ENCODE assay signal across 7 cellular contexts in genomic region chr3:4986175-4986610, GRCh38. TPM values are rescaled to one million over a fixed set of nuclear protein-coding genes. Genes with fewer than 3 reads are reported as not detected.
DNase-seq lines count a peak whose midpoint lies in the region; ATAC-seq and TF ChIP-seq lines count a peak whose summit lies in the region.

No MANE protein-coding gene starts in this region.

- no peak for ATAC-seq in GM18502 (IDR thresholded peaks at IDR 0.05; ENCODE audit: poor library complexity, unreplicated experiment)

- H2AFZ ChIP-seq in KMS-11 (ENCODE audit: low read depth) = peak overlapping the region; percentile 73

- H3K9ac ChIP-seq in KMS-11 (no peak overlapping the region), stomach smooth muscle (ENCODE audit: low read length in 2 of 2) (peak overlapping the region; percentile 70 to 86)

- no peaks in the 10 kb centered on the region for H4K20me1 ChIP-seq in KMS-11 (ENCODE audit: insufficient read depth)

- TF ChIP-seq CTCF in KMS-11 (conservative IDR thresholded peaks at IDR 0.05; ENCODE audit: low read depth, low read length) = no peak

- peak overlapping the region; percentile 57 for H3K4me2 ChIP-seq in KMS-11

- no peaks in the 10 kb centered on the region for H3K9me3 ChIP-seq in stomach smooth muscle (ENCODE audit: control insufficient read depth in 2 of 2, low read length in 2 of 2)

- peaks cover 52% of the 10 kb centered on the region for H3K4me1 Mint-ChIP-seq in activated naive CD8-positive, alpha-beta T cell (ENCODE audit: low read depth)
- peaks cover 64 to 88% of the 10 kb centered on the region in 2 donors for H3K4me1 Mint-ChIP-seq in immature natural killer cell

- no peaks in the 10 kb centered on the region for H3K79me2 ChIP-seq in KMS-11 (ENCODE audit: insufficient read depth, low read depth)

- H3K36me3 ChIP-seq in KMS-11 (ENCODE audit: insufficient read depth) (no peaks in the 10 kb centered on the region), stomach smooth muscle (ENCODE audit: control insufficient read depth in 2 of 2, insufficient read depth in 2 of 2, low read length in 2 of 2) (peaks cover 17 to 27% of the 10 kb centered on the region in 2 donors)

- DNase-seq in immature natural killer cell = no peak
- no peak for DNase-seq in AG08395 (ENCODE audit: low spot score)
- no peak for DNase-seq in Ammon's horn (ENCODE audit: low spot score)

- no peaks in the 10 kb centered on the region for H3K27me3 Mint-ChIP-seq in activated naive CD8-positive, alpha-beta T cell
- H3K27me3 Mint-ChIP-seq in immature natural killer cell (ENCODE audit: low read depth in 3 of 3) = peaks cover 39 to 50% (median 43%) of the 10 kb centered on the region in 3 donors

- no peaks in the 10 kb centered on the region for H3K9me3 Mint-ChIP-seq in activated naive CD8-positive, alpha-beta T cell (ENCODE audit: low read depth)
- H3K9me3 Mint-ChIP-seq in immature natural killer cell = no peaks in the 10 kb centered on the region

- H3K27me3 ChIP-seq in KMS-11 (ENCODE audit: insufficient read depth, low read depth) = no peaks in the 10 kb centered on the region
- no peaks in the 10 kb centered on the region for H3K27me3 ChIP-seq in stomach smooth muscle (ENCODE audit: control insufficient read depth in 1 of 2, insufficient read depth in 2 of 2, low read length in 2 of 2)

- peak overlapping the region; percentile 78 for H3K4me3 Mint-ChIP-seq in activated naive CD8-positive, alpha-beta T cell
- H3K4me3 Mint-ChIP-seq in immature natural killer cell = peak overlapping the region; percentile 87 to 93 (median 90)

- H3K4me1 ChIP-seq in KMS-11 (ENCODE audit: low read depth, poor library complexity, severe bottlenecking) (peaks cover 20% of the 10 kb centered on the region), stomach smooth muscle (ENCODE audit: control insufficient read depth, insufficient read depth, low read length) (peaks cover 50% of the 10 kb centered on the region)

- no peak overlapping the region for H3K4me3 ChIP-seq in KMS-11 (IDR thresholded peaks at IDR 0.05; ENCODE audit: insufficient read depth, low read depth, low read length)
- H3K4me3 ChIP-seq in stomach smooth muscle (ENCODE audit: low read length in 2 of 2) = peak overlapping the region in 1 of 2 donors; percentile 72

- H3K27ac ChIP-seq in KMS-11 = no peak overlapping the region
- peak overlapping the region; percentile 96 for H3K27ac ChIP-seq in stomach smooth muscle (ENCODE audit: low read length)

- H3K36me3 Mint-ChIP-seq in activated naive CD8-positive, alpha-beta T cell = peaks cover 15% of the 10 kb centered on the region
- H3K36me3 Mint-ChIP-seq in immature natural killer cell = peaks cover 25 to 34% (median 33%) of the 10 kb centered on the region in 3 donors

- no peak overlapping the region for H3K27ac Mint-ChIP-seq in activated naive CD8-positive, alpha-beta T cell
- peak overlapping the region; percentile 96 to 99 (median 98) for H3K27ac Mint-ChIP-seq in immature natural killer cell

RNA-seq across cellular contexts. Expression of gene BHLHE40, which starts 7.0 kb away (rescaled TPM):
- polyA plus RNA-seq in immature natural killer cell = 10 to 100 TPM; 51.4 to 91.9 (median 64.4) TPM
